ENCODE assay signal across 16 cellular contexts in the genomic region with DNA sequence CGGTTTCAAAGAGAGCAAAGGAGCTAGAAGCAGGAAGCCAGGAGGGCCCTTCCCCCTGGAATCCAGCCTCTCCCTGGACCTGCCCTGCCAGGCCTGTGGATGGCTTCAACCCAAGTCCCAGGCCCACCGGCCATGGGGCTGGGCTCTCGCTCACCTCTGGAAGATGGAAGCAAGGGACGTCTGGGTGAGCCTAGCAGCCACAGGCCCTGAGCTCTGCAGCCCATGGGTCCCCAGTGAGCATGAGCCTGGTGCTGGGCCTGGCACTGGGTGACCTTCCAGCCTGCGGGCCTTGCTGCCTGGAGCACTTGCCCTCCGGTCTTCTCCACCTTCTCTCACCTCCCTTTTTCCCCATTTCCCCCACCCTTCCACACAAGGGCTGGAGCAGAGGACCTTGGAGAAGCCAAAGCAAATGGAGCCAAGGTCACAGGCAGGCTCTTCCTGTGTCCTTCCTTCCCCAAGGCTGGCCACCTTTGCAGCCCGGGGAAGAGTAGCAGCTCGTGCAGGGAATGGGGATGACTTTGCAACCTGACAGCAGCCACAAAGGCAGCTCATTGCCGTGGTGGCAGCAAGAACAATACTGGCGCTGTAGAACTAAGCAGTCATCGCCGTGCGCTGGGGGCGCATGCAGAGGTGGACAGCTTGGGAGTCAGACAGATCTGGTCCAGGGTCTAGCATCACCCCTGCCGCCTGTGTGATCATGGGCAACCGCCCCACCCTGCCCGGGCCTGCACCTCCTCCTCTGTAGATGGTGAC.
DNase-seq lines count a peak whose midpoint lies in the region; ATAC-seq and TF ChIP-seq lines count a peak whose summit lies in the region.
"Had no signal": no experiment of that assay in that cellular context is flagged by ENCODE, and none has a peak within 500 bp of the region (broad histone marks: within the 10 kb centered on the region; RNA-seq: fewer than 3 reads in every experiment).

No MANE protein-coding gene starts in this region.

- H3K36me3 ChIP-seq in right atrium auricular region: peaks cover 35% of the 10 kb centered on the region
- H3K36me3 ChIP-seq in neuronal stem cell (replicated peaks in 1 of 2; ENCODE audit: control insufficient read depth in 2 of 2, insufficient read depth in 2 of 2, low read length in 2 of 2): no peaks in the 10 kb centered on the region
- no peaks in the 10 kb centered on the region for H3K36me3 ChIP-seq in spleen
- no peaks in the 10 kb centered on the region for H3K36me3 ChIP-seq in mesendoderm (ENCODE audit: control insufficient read depth, insufficient read depth, low read length)

- H3K79me2 ChIP-seq in mesendoderm (ENCODE audit: control insufficient read depth, insufficient read depth, low read length): no peaks in the 10 kb centered on the region

- no peak overlapping the region for H2BK12ac ChIP-seq in neuronal stem cell (ENCODE audit: low read length)

- H3K27me3 ChIP-seq in right cardiac atrium (ENCODE audit: control insufficient read depth, insufficient read depth) (no peaks in the 10 kb centered on the region), right atrium auricular region (no peaks in the 10 kb centered on the region), neuronal stem cell (ENCODE audit: control insufficient read depth in 3 of 3, insufficient read depth in 3 of 3, low read depth in 1 of 3, low read length in 3 of 3) (peaks cover 0 to 7% (median 0%) of the 10 kb centered on the region in 3 experiments), spleen (replicated peaks in 1 of 7) (no peaks in the 10 kb centered on the region), mesendoderm (ENCODE audit: insufficient read depth, low read length, poor library complexity) (no peaks in the 10 kb centered on the region)
- H3K27me3 ChIP-seq: BE2C had no signal

- intact Hi-C loops in right cardiac atrium (cut with DNase I): no loop called here
- intact Hi-C loops in spleen (cut with DNase I; ENCODE audit: low total_unique reads): no loop called here

- H3K23ac ChIP-seq in neuronal stem cell (ENCODE audit: low read depth, low read length, poor library complexity): no peak overlapping the region
- H3K23ac ChIP-seq in mesendoderm (ENCODE audit: low read length): no peak overlapping the region

- no peak overlapping the region for H3K27ac ChIP-seq in right cardiac atrium (ENCODE audit: low read length)
- H3K27ac ChIP-seq in right atrium auricular region: no peak overlapping the region
- peak overlapping the region; percentile 1 for H3K27ac ChIP-seq in cingulate gyrus (ENCODE audit: low read depth, low read length)
- no peak overlapping the region for H3K27ac ChIP-seq in neuronal stem cell (replicated peaks; ENCODE audit: low read length)
- H3K27ac ChIP-seq in spleen: no peak overlapping the region
- H3K27ac ChIP-seq in mesendoderm (ENCODE audit: low read depth, low read length): no peak overlapping the region
- H3K27ac ChIP-seq: HL-60 had no signal

- H4K5ac ChIP-seq in mesendoderm (ENCODE audit: low read length): no peak overlapping the region

- no peaks in the 10 kb centered on the region for H3K4me1 ChIP-seq in right cardiac atrium (ENCODE audit: control insufficient read depth, insufficient read depth, low read length)
- H3K4me1 ChIP-seq in right atrium auricular region: peaks cover 0 to 24% of the 10 kb centered on the region in 2 donors
- H3K4me1 ChIP-seq in neuronal stem cell (ENCODE audit: control insufficient read depth in 2 of 2, insufficient read depth in 1 of 2, low read depth in 1 of 2, low read length in 2 of 2): peaks cover 0 to 8% of the 10 kb centered on the region in 2 donors
- no peaks in the 10 kb centered on the region for H3K4me1 ChIP-seq in spleen
- no peaks in the 10 kb centered on the region for H3K4me1 ChIP-seq in mesendoderm (ENCODE audit: control insufficient read depth, low read depth, low read length)
- H3K4me1 ChIP-seq: BE2C had no signal

- H2BK15ac ChIP-seq in neuronal stem cell (ENCODE audit: low read length): no peak overlapping the region
- no peak overlapping the region for H2BK15ac ChIP-seq in mesendoderm (replicated peaks; ENCODE audit: low read depth)

- H2AK5ac ChIP-seq in neuronal stem cell (ENCODE audit: low read depth, low read length) (no peak overlapping the region), mesendoderm (ENCODE audit: low read length) (no peak overlapping the region)

- H4K8ac ChIP-seq in neuronal stem cell (ENCODE audit: low read depth, low read length) (no peak overlapping the region), mesendoderm (ENCODE audit: low read depth, low read length) (no peak overlapping the region)

- H3K56ac ChIP-seq in mesendoderm (ENCODE audit: low read length): no peak overlapping the region

- ATAC-seq in right cardiac atrium: no peak
- ATAC-seq: CD8-positive, alpha-beta T cell; GM23338 had no signal

- TF ChIP-seq CTCF in right atrium auricular region (IDR thresholded peaks at IDR 0.05) (no peak), spleen (IDR thresholded peaks at IDR 0.05 in 8 of 11, conservative IDR thresholded peaks at IDR 0.05 in 3 of 11) (no peak)

- DNase-seq in right cardiac atrium (peak in 2 of 3 donors; percentile 38 to 41), right atrium auricular region (ENCODE audit: low spot score) (no peak), neuronal stem cell (ENCODE audit: low spot score) (no peak), spleen (no peak), mesendoderm (no peak)
- DNase-seq in activated CD4-positive, alpha-beta T cell treated with anti-CD3 and anti-CD28 coated beads for 4 hours: no peak
- DNase-seq: ACHN; BE2C; Calu3; CD8-positive, alpha-beta T cell; DMS79 treated with DMSO at 0.1 percent for 48 hours; GF-D8; HCEC 1CT had no signal

- peak overlapping the region; percentile 74 for H3K18ac ChIP-seq in neuronal stem cell (ENCODE audit: low read length)
- no peak overlapping the region for H3K18ac ChIP-seq in mesendoderm (ENCODE audit: low read length)

- H2AFZ ChIP-seq in neuronal stem cell (ENCODE audit: low read length): no peak overlapping the region
- H2AFZ ChIP-seq: GM23338 had no signal

- H3K9me3 ChIP-seq in right cardiac atrium (ENCODE audit: control insufficient read depth, low read length) (no peaks in the 10 kb centered on the region), right atrium auricular region (no peaks in the 10 kb centered on the region), neuronal stem cell (replicated peaks in 1 of 2; ENCODE audit: control insufficient read depth in 2 of 2, insufficient read depth in 1 of 2, low read depth in 1 of 2, low read length in 2 of 2) (no peaks in the 10 kb centered on the region), spleen (no peaks in the 10 kb centered on the region)
- H3K9me3 ChIP-seq: BE2C had no signal

- peak overlapping the region; percentile 32 for H3K9ac ChIP-seq in neuronal stem cell (ENCODE audit: low read depth, low read length, poor library complexity)
- H3K9ac ChIP-seq in mesendoderm (ENCODE audit: low read length): no peak overlapping the region

- H2BK120ac ChIP-seq in neuronal stem cell (ENCODE audit: low read depth, low read length): no peak overlapping the region
- H2BK120ac ChIP-seq in mesendoderm (ENCODE audit: low read depth, low read length): no peak overlapping the region

- no peak overlapping the region for H3K14ac ChIP-seq in neuronal stem cell (ENCODE audit: low read length)

- H2BK5ac ChIP-seq in neuronal stem cell (ENCODE audit: low read length): no peak overlapping the region
- H2BK5ac ChIP-seq in mesendoderm (ENCODE audit: low read length): no peak overlapping the region

- H3K4me2 ChIP-seq in neuronal stem cell (ENCODE audit: insufficient read depth, low read length, poor library complexity, severe bottlenecking) (no peak overlapping the region), mesendoderm (ENCODE audit: low read length) (no peak overlapping the region)
- H3K4me2 ChIP-seq: GM23338 had no signal

- no peak overlapping the region for H4K91ac ChIP-seq in neuronal stem cell (ENCODE audit: low read depth, low read length, poor library complexity)

- H3K4me3 ChIP-seq in right cardiac atrium (ENCODE audit: low read length): no peak overlapping the region
- H3K4me3 ChIP-seq in right atrium auricular region: no peak overlapping the region
- no peak overlapping the region for H3K4me3 ChIP-seq in neuronal stem cell (ENCODE audit: low read length in 2 of 2)
- no peak overlapping the region for H3K4me3 ChIP-seq in spleen
- no peak overlapping the region for H3K4me3 ChIP-seq in mesendoderm (ENCODE audit: low read length)
- H3K4me3 ChIP-seq: GM23338 had no signal

- no peak for TF ChIP-seq POLR2A in spleen (IDR thresholded peaks at IDR 0.05)

- peak overlapping the region; percentile 27 for H3K4ac ChIP-seq in neuronal stem cell (ENCODE audit: low read length)
- H3K4ac ChIP-seq in mesendoderm (ENCODE audit: low read depth, low read length): no peak overlapping the region

- H3K79me1 ChIP-seq in neuronal stem cell (ENCODE audit: low read depth, low read length) (peaks cover 1% of the 10 kb centered on the region), mesendoderm (ENCODE audit: low read length) (no peaks in the 10 kb centered on the region)

- WGBS in right cardiac atrium: 87% methylated on average over 17 of the region's 17 CpGs
- no CpG with 5 or more reads among the region's 17 CpGs for WGBS in neuronal stem cell (ENCODE audit: extremely low coverage in 2 of 2, insufficient read length in 2 of 2, insufficient replicate concordance in 1 of 2), 2 donors
- WGBS in spleen, 5 donors: 77 to 88% (median 81%) methylated on average over 17 of the region's 17 CpGs
- WGBS in mesendoderm (ENCODE audit: extremely low coverage, insufficient coverage, low lambda C conversion rate): no CpG with 5 or more reads among the region's 17 CpGs

Comparison
In these comparisons a context has a peak if more than half of its experiments do, and no peak if none do; other contexts are left out.
1. DNase-seq: peak in right cardiac atrium (2 of 3); none in right atrium auricular region (single experiment), neuronal stem cell (single experiment), spleen (single experiment), activated CD4-positive, alpha-beta T cell treated with anti-CD3 and anti-CD28 coated beads for 4 hours (0 of 2) and mesendoderm (single experiment).